Comparison of ENCODE assay signal across 1 cellular context in the genomic region with DNA sequence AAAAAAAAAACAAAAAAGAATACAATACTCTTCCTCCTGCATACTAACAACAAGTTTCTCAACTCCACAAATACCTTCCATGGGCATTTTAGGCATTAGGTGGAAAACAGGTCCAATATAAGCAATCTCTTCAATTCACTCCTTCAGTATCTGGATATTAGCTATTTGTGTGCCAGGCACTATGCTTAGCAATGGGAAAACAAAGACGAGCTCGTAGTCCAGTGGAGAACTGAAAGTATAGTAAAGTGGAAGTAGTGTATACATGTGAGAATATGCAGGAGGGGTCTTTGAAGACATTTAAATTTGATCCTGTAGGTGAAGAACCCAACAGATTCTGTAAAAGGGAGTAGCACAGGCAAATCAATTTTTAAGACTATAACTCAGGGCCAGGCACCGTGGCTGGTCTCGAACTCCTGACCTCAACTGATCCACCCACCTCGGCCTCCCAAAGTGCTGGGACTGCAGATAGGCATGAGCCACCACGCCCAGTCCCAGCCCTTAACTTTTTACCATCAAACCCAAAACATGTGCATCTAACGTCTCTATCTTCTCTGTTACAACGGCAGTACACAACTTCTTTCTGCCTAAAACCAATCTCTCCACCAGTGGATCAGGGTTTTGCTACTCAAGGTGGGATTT.
TF ChIP-seq lines count a peak whose summit lies in the region.

No MANE protein-coding gene starts in this region.

TF ChIP-seq in GM12878, 131 proteins besides CTCF, POLR2A, EP300 and RAD21:
- TF ChIP-seq BRCA1 (IDR thresholded peaks at IDR 0.05; ENCODE audit: low read depth, low read length), result no peak
- TF ChIP-seq PAX5 (IDR thresholded peaks at IDR 0.05; ENCODE audit: borderline replicate concordance, low read depth, low read length), result no peak
- no peak for TF ChIP-seq SPI1 (IDR thresholded peaks at IDR 0.05; ENCODE audit: borderline replicate concordance, insufficient read depth, low read depth, low read length)
- TF ChIP-seq LARP7 (IDR thresholded peaks at IDR 0.05), result no peak
- no peak for TF ChIP-seq BCL3 (IDR thresholded peaks at IDR 0.05; ENCODE audit: borderline replicate concordance, insufficient read depth, low read depth, low read length, poor library complexity, severe bottlenecking)
- no peak for TF ChIP-seq FOS (IDR thresholded peaks at IDR 0.05; ENCODE audit: borderline replicate concordance, extremely low read depth, insufficient read length)
- no peak for TF ChIP-seq PML (IDR thresholded peaks at IDR 0.05; ENCODE audit: low read length)
- no peak for TF ChIP-seq SRF (IDR thresholded peaks at IDR 0.05; ENCODE audit: low read depth in 2 of 2, low read length in 2 of 2)
- no peak for TF ChIP-seq ZNF384 (IDR thresholded peaks at IDR 0.05; ENCODE audit: borderline replicate concordance, low read depth, low read length)
- no peak for TF ChIP-seq SUZ12 (IDR thresholded peaks at IDR 0.05; ENCODE audit: unreplicated experiment)
- TF ChIP-seq, protein P1, sequence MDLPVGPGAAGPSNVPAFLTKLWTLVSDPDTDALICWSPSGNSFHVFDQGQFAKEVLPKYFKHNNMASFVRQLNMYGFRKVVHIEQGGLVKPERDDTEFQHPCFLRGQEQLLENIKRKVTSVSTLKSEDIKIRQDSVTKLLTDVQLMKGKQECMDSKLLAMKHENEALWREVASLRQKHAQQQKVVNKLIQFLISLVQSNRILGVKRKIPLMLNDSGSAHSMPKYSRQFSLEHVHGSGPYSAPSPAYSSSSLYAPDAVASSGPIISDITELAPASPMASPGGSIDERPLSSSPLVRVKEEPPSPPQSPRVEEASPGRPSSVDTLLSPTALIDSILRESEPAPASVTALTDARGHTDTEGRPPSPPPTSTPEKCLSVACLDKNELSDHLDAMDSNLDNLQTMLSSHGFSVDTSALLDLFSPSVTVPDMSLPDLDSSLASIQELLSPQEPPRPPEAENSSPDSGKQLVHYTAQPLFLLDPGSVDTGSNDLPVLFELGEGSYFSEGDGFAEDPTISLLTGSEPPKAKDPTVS (IDR thresholded peaks at IDR 0.05; ENCODE audit: low read depth, low read length), result no peak
- no peak for TF ChIP-seq RELB (IDR thresholded peaks at IDR 0.05; ENCODE audit: low read depth)
- no peak for TF ChIP-seq BACH1 (IDR thresholded peaks at IDR 0.05; ENCODE audit: borderline replicate concordance)
- no peak for TF ChIP-seq HDAC2 (IDR thresholded peaks at IDR 0.05)
- TF ChIP-seq NBN (IDR thresholded peaks at IDR 0.05), result no peak
- no peak for TF ChIP-seq SREBF2 (IDR thresholded peaks at IDR 0.05; ENCODE audit: low read length)
- no peak for TF ChIP-seq FOXM1 (IDR thresholded peaks at IDR 0.05; ENCODE audit: low read depth, low read length)
- no peak for TF ChIP-seq MEF2B (IDR thresholded peaks at IDR 0.05; ENCODE audit: partially characterized antibody, poor library complexity, severe bottlenecking)
TF ChIP-seq in GM12878: peak in this region for 0.
